Comparison of ENCODE assay signal across 21 cellular contexts in genomic region chr7:99974681-99975080, GRCh38. TPM values are rescaled to one million over a fixed set of nuclear protein-coding genes. Genes with fewer than 3 reads are reported as not detected.
A peak's percentile ranks its signal among the peaks of the same experiment; 100 is the strongest.
DNase-seq lines count a peak whose midpoint lies in the region; ATAC-seq, FAIRE-seq and TF ChIP-seq lines count a peak whose summit lies in the region.
"Had no signal": no experiment of that assay in that cellular context is flagged by ENCODE, and none has a peak within 500 bp of the region (broad histone marks: within the 10 kb centered on the region; RNA-seq: fewer than 3 reads in every experiment).

No MANE protein-coding gene starts in this region.

- no peaks in the 10 kb centered on the region for H3K36me3 Mint-ChIP-seq in activated T-helper 2 cell treated with anti-CD3 and anti-CD28 coated beads, Interferon-gamma antibody, Interleukin-2, Interleukin-4, amounts not matched to agents 10 μg/mL and 5 μg/mL and 100 μg/mL, durations not matched to agents 14 hours and 24 hours and 36 hours (ENCODE audit: low read depth)

- peaks cover 3% of the 10 kb centered on the region for H3K9me3 ChIP-seq in adipocyte (ENCODE audit: control insufficient read depth, low read length)
- H3K9me3 ChIP-seq in liver (ENCODE audit: control insufficient read depth in 4 of 4, low read length in 3 of 4): no peaks in the 10 kb centered on the region
- H3K9me3 ChIP-seq in prostate gland: no peaks in the 10 kb centered on the region
- H3K9me3 ChIP-seq: Caco-2 had no signal

- no peak for FAIRE-seq in GM12891 (lab: Jason Lieb, UNC)
- FAIRE-seq: A204.1, D721Med, G401.6, GM12892, GM18507, H54 had no signal

- H3K36me3 ChIP-seq in adipocyte (ENCODE audit: control insufficient read depth, insufficient read depth, low read length, severe bottlenecking) (peaks cover 2% of the 10 kb centered on the region), liver (ENCODE audit: control insufficient read depth in 4 of 4, insufficient read depth in 3 of 4, low read depth in 1 of 4, low read length in 3 of 4) (peaks cover 0 to 10% (median 9%) of the 10 kb centered on the region in 4 donors), prostate gland (no peaks in the 10 kb centered on the region)

- H3K27me3 Mint-ChIP-seq in activated T-helper 2 cell treated with anti-CD3 and anti-CD28 coated beads, Interferon-gamma antibody, Interleukin-2, Interleukin-4, amounts not matched to agents 10 μg/mL and 5 μg/mL and 100 μg/mL, durations not matched to agents 14 hours and 24 hours and 36 hours (ENCODE audit: low read depth): peaks cover 9% of the 10 kb centered on the region

- WGBS in liver: 43% methylated on average over 1 of the region's 1 CpG
- WGBS in prostate gland: 53% methylated on average over 1 of the region's 1 CpG

- no peak overlapping the region for H3K9ac ChIP-seq in adipocyte (ENCODE audit: low read length)
- H3K9ac ChIP-seq in liver (ENCODE audit: low read depth in 1 of 2, low read length in 2 of 2): peak overlapping the region; percentile 70 to 89

- DNase-seq in adipocyte (ENCODE audit: low read depth) (no peak), prostate gland (ENCODE audit: low spot score) (no peak), GM12891 (ENCODE audit: insufficient read length, low spot score) (no peak), AG08395 (ENCODE audit: low spot score) (no peak)
- DNase-seq in activated T-helper 2 cell treated with anti-CD3 and anti-CD28 coated beads, Interferon-gamma antibody, Interleukin-2, Interleukin-4, amounts not matched to agents 10 μg/mL and 5 μg/mL and 100 μg/mL, durations not matched to agents 14 hours and 24 hours and 36 hours (ENCODE audit: low spot score): no peak
- DNase-seq: ACHN; AML-193; Caco-2; CD4-positive, alpha-beta T cell; HCEC 1CT had no signal

- TF ChIP-seq POLR2A in prostate gland (IDR thresholded peaks at IDR 0.05) (no peak), GM12891 (IDR thresholded peaks at IDR 0.05; ENCODE audit: low read depth, low read length) (no peak)

- no peak overlapping the region for H3K4me3 Mint-ChIP-seq in activated T-helper 2 cell treated with anti-CD3 and anti-CD28 coated beads, Interferon-gamma antibody, Interleukin-2, Interleukin-4, amounts not matched to agents 10 μg/mL and 5 μg/mL and 100 μg/mL, durations not matched to agents 14 hours and 24 hours and 36 hours (ENCODE audit: low read depth)
- H3K4me3 Mint-ChIP-seq: CD4-positive, alpha-beta T cell; GM23338 had no signal

- H3K27ac ChIP-seq in 22Rv1 (peak overlapping the region; percentile 68; the same call in 1 of the 2 replicates), liver (ENCODE audit: low read depth in 1 of 2, low read length in 2 of 2) (peak overlapping the region; percentile 91), prostate gland (peak overlapping the region; percentile 85 to 87)

- H3K27ac Mint-ChIP-seq in activated T-helper 2 cell treated with anti-CD3 and anti-CD28 coated beads, Interferon-gamma antibody, Interleukin-2, Interleukin-4, amounts not matched to agents 10 μg/mL and 5 μg/mL and 100 μg/mL, durations not matched to agents 14 hours and 24 hours and 36 hours: no peak overlapping the region
- H3K27ac Mint-ChIP-seq: CD4-positive, alpha-beta T cell; GM23338 had no signal

- intact Hi-C loops in prostate gland (cut with DNase I): no loop called here
- intact Hi-C loops in activated T-helper 2 cell treated with anti-CD3 and anti-CD28 coated beads, Interferon-gamma antibody, Interleukin-2, Interleukin-4, amounts not matched to agents 10 μg/mL and 5 μg/mL and 100 μg/mL, durations not matched to agents 14 hours and 24 hours and 36 hours (cut with micrococcal nuclease): loop anchor here (5.0 kb wide), 1 partner anchor 78 kb away; no protein-coding TSS in a partner anchor

- H3K9me3 Mint-ChIP-seq in activated T-helper 2 cell treated with anti-CD3 and anti-CD28 coated beads, Interferon-gamma antibody, Interleukin-2, Interleukin-4, amounts not matched to agents 10 μg/mL and 5 μg/mL and 100 μg/mL, durations not matched to agents 14 hours and 24 hours and 36 hours: no peaks in the 10 kb centered on the region
- H3K9me3 Mint-ChIP-seq: CD4-positive, alpha-beta T cell; GM23338 had no signal

- TF ChIP-seq CTCF in 22Rv1 (IDR thresholded peaks at IDR 0.05) (no peak), liver (IDR thresholded peaks at IDR 0.05; ENCODE audit: low read depth, low read length, missing input control) (no peak), prostate gland (IDR thresholded peaks at IDR 0.05) (no peak)

- no peak for ATAC-seq in HG03521 (IDR thresholded peaks at IDR 0.05; ENCODE audit: unreplicated experiment)
- ATAC-seq: GM23338 had no signal

- no peaks in the 10 kb centered on the region for H3K4me1 Mint-ChIP-seq in activated T-helper 2 cell treated with anti-CD3 and anti-CD28 coated beads, Interferon-gamma antibody, Interleukin-2, Interleukin-4, amounts not matched to agents 10 μg/mL and 5 μg/mL and 100 μg/mL, durations not matched to agents 14 hours and 24 hours and 36 hours (ENCODE audit: low read depth)

- H3K4me1 ChIP-seq in adipocyte (ENCODE audit: control insufficient read depth, insufficient read depth, low read length): peaks cover 6% of the 10 kb centered on the region
- peaks cover 22 to 46% (median 35%) of the 10 kb centered on the region in 4 donors for H3K4me1 ChIP-seq in liver (ENCODE audit: control insufficient read depth in 4 of 4, insufficient read depth in 4 of 4, low read length in 3 of 4)
- H3K4me1 ChIP-seq in prostate gland (replicated peaks): no peaks in the 10 kb centered on the region

- H3K27me3 ChIP-seq in adipocyte (replicated peaks; ENCODE audit: control insufficient read depth, insufficient read depth, low read length): peaks cover 46% of the 10 kb centered on the region
- H3K27me3 ChIP-seq in liver (ENCODE audit: control insufficient read depth in 4 of 4, insufficient read depth in 4 of 4, low read length in 3 of 4): no peaks in the 10 kb centered on the region
- H3K27me3 ChIP-seq in prostate gland (replicated peaks; ENCODE audit: insufficient read depth): no peaks in the 10 kb centered on the region

- peak overlapping the region; percentile 63 for H3K4me3 ChIP-seq in adipocyte (ENCODE audit: low read length)
- H3K4me3 ChIP-seq in liver (ENCODE audit: low read depth in 1 of 3, low read length in 3 of 3): peak overlapping the region; percentile 34 to 82 (median 82)
- peak overlapping the region; percentile 42 to 50 for H3K4me3 ChIP-seq in prostate gland
- H3K4me3 ChIP-seq: GM23338 had no signal

- TF ChIP-seq RAD21 in liver (IDR thresholded peaks at IDR 0.05): no peak

TF ChIP-seq in GM12891, 5 proteins besides CTCF, POLR2A, EP300 and RAD21:
- TF ChIP-seq SPI1 (IDR thresholded peaks at IDR 0.05; ENCODE audit: low read depth, low read length) (no peak), TAF1 (IDR thresholded peaks at IDR 0.05; ENCODE audit: low read depth, low read length) (no peak), POLR2AphosphoS5 (IDR thresholded peaks at IDR 0.05; ENCODE audit: low read depth, low read length) (no peak), POU2F2 (IDR thresholded peaks at IDR 0.05; ENCODE audit: low read depth, low read length) (no peak), PAX5 (IDR thresholded peaks at IDR 0.05; ENCODE audit: insufficient read depth, low read length, severe bottlenecking) (no peak)

RNA-seq across cellular contexts. Expression of gene AZGP1, which starts 1.1 kb away (rescaled TPM):
- total RNA-seq in liver: 100 to 1,000 TPM in 1 of 2 donors, 10 to 100 TPM in 1; 99.5 to 952 TPM
- polyA plus RNA-seq in liver: 1,000 to 10,000 TPM; 1,348 to 2,721 TPM
- 1,000 to 10,000 TPM; 1,167 to 4,716 TPM for total RNA-seq in prostate gland
- polyA plus RNA-seq in GM12891 (2012; ENCODE audit: low read depth, missing spikeins): not detected
- total RNA-seq in activated T-helper 2 cell treated with anti-CD3 and anti-CD28 coated beads, Interferon-gamma antibody, Interleukin-2, Interleukin-4, amounts not matched to agents 10 μg/mL and 5 μg/mL and 100 μg/mL, durations not matched to agents 14 hours and 24 hours and 36 hours: not detected in 2 replicates
- total RNA-seq: Caco-2; CD4-positive, alpha-beta T cell had no signal
- polyA plus RNA-seq: BJ had no signal

RNA-seq across cellular contexts. Expression of gene ZKSCAN1, which starts 40.7 kb away (rescaled TPM):
- total RNA-seq in liver (100 to 1,000 TPM in 1 of 2 donors, 10 to 100 TPM in 1; 20.5 to 117 TPM), prostate gland (10 to 100 TPM; 75.8 to 86.5 TPM)
- 10 to 100 TPM; 11.8 to 39.7 TPM for polyA plus RNA-seq in liver
- polyA plus RNA-seq in GM12891 (2012; ENCODE audit: low read depth, missing spikeins): 10.5 TPM
- total RNA-seq in activated T-helper 2 cell treated with anti-CD3 and anti-CD28 coated beads, Interferon-gamma antibody, Interleukin-2, Interleukin-4, amounts not matched to agents 10 μg/mL and 5 μg/mL and 100 μg/mL, durations not matched to agents 14 hours and 24 hours and 36 hours: 59.0 and 63.5 TPM in 2 replicates

RNA-seq across cellular contexts. Expression of gene GJC3, which starts 45.3 kb away (rescaled TPM):
- under 1 TPM; 0.08 to 0.09 TPM for total RNA-seq in liver
- 1 to 10 TPM in 1 of 2 donors, under 1 TPM in 1; 0.20 to 1.3 TPM for polyA plus RNA-seq in liver
- 1 to 10 TPM; 1.2 to 3.2 TPM for total RNA-seq in prostate gland
- polyA plus RNA-seq in GM12891 (2012; ENCODE audit: low read depth, missing spikeins): 0.18 TPM
- 0.21 TPM in 1 of 2 replicates, not detected in the other for total RNA-seq in activated T-helper 2 cell treated with anti-CD3 and anti-CD28 coated beads, Interferon-gamma antibody, Interleukin-2, Interleukin-4, amounts not matched to agents 10 μg/mL and 5 μg/mL and 100 μg/mL, durations not matched to agents 14 hours and 24 hours and 36 hours
- polyA plus RNA-seq: BJ had no signal

RNA-seq across cellular contexts. Expression of gene TRIM4, which starts 55.4 kb away (rescaled TPM):
- 10 to 100 TPM; 16.2 to 23.0 TPM for total RNA-seq in liver
- 10 to 100 TPM; 11.9 to 13.1 TPM for polyA plus RNA-seq in liver
- total RNA-seq in prostate gland: 10 to 100 TPM; 61.0 to 72.8 TPM
- polyA plus RNA-seq in GM12891 (2012; ENCODE audit: low read depth, missing spikeins): 12.5 TPM
- total RNA-seq in activated T-helper 2 cell treated with anti-CD3 and anti-CD28 coated beads, Interferon-gamma antibody, Interleukin-2, Interleukin-4, amounts not matched to agents 10 μg/mL and 5 μg/mL and 100 μg/mL, durations not matched to agents 14 hours and 24 hours and 36 hours: 21.8 and 23.2 TPM in 2 replicates

Comparison
In these comparisons a context has a peak if more than half of its experiments do, and no peak if none do; other contexts are left out.
1. RNA of gene AZGP1, which starts 1.1 kb away (total RNA-seq): 1,167 to 4,716 TPM in prostate gland and 99.5 to 952 TPM in liver; not detected in activated T-helper 2 cell treated with anti-CD3 and anti-CD28 coated beads, Interferon-gamma antibody, Interleukin-2, Interleukin-4, amounts not matched to agents 10 μg/mL and 5 μg/mL and 100 μg/mL, durations not matched to agents 14 hours and 24 hours and 36 hours; every median in the first group is over 100 times any median in the second.
2. Peak in every context shown above with its lines, with median percentiles within 50 percentile points of each other: H3K27ac ChIP-seq and H3K4me3 ChIP-seq.